ENCODE assay signal across 8 cellular contexts in the genomic region with DNA sequence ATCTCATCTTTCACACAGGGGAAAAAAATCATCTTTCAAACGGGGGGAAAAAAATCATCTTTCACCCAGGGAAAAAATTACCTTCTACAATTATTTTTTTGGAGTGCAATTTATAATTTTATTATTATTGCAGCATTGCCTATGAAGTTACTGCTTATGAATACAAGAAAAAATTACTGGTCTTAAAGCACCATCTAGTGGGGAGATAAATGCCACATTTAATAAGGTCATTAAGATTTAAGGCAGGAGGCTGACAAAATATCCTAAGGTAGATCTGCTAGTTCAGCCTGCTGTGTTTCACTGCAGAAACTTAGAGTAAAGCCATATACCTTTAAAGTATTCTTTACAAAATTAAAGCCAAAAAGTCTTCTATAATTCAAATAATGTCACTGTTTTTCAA. TPM values are rescaled to one million over a fixed set of nuclear protein-coding genes. Genes with fewer than 3 reads are reported as not detected.
DNase-seq lines count a peak whose midpoint lies in the region; ATAC-seq and TF ChIP-seq lines count a peak whose summit lies in the region.
"Had no signal": no experiment of that assay in that cellular context is flagged by ENCODE, and none has a peak within 500 bp of the region (broad histone marks: within the 10 kb centered on the region; RNA-seq: fewer than 3 reads in every experiment).

No MANE protein-coding gene starts in this region.

- ATAC-seq in HG02623 (IDR thresholded peaks at IDR 0.05; ENCODE audit: unreplicated experiment) (no peak), GM18867 (IDR thresholded peaks at IDR 0.05; ENCODE audit: unreplicated experiment) (no peak)

- peak; percentile 49 for TF ChIP-seq CTCF in GM10266 (IDR thresholded peaks at IDR 0.05; ENCODE audit: control insufficient read depth, insufficient read depth, low read depth, missing control alignments)
- peak; percentile 50 for TF ChIP-seq CTCF in epithelial cell of proximal tubule (conservative IDR thresholded peaks at IDR 0.05; ENCODE audit: low read depth, low read length)

- no peaks in the 10 kb centered on the region for H3K27me3 ChIP-seq in effector memory CD4-positive, alpha-beta T cell (replicated peaks; ENCODE audit: control insufficient read depth, insufficient read depth, low read length, poor library complexity, severe bottlenecking)
- H3K27me3 ChIP-seq: SJCRH30 had no signal

- no peak for DNase-seq in GM10266 (ENCODE audit: extremely low spot score)
- peak; percentile 0 for DNase-seq in NCI-H345 treated with DMSO at 0.1 percent for 48 hours (lab: John Stamatoyannopoulos, UW; ENCODE audit: unreplicated experiment)
- peak; percentile 31 for DNase-seq in epithelial cell of proximal tubule (ENCODE audit: low read depth)
- peak; percentile 42 for DNase-seq in putamen (ENCODE audit: low spot score)
- DNase-seq in effector memory CD4-positive, alpha-beta T cell = no peak

- H3K4me1 ChIP-seq in effector memory CD4-positive, alpha-beta T cell (ENCODE audit: control insufficient read depth, insufficient read depth, low read length, poor library complexity, severe bottlenecking) = no peaks in the 10 kb centered on the region

- no peak overlapping the region for H3K27ac ChIP-seq in effector memory CD4-positive, alpha-beta T cell (ENCODE audit: insufficient read depth, low read length, poor library complexity, severe bottlenecking)
- H3K27ac ChIP-seq: SJCRH30 had no signal

- no peak overlapping the region for H3K4me3 ChIP-seq in epithelial cell of proximal tubule (ENCODE audit: low read depth, low read length)
- H3K4me3 ChIP-seq in effector memory CD4-positive, alpha-beta T cell (ENCODE audit: insufficient read depth, low read depth, low read length, poor library complexity, severe bottlenecking) = no peak overlapping the region
- H3K4me3 ChIP-seq: SJCRH30 had no signal

- H3K9me3 ChIP-seq in effector memory CD4-positive, alpha-beta T cell (ENCODE audit: control insufficient read depth, low read length) = no peaks in the 10 kb centered on the region
- H3K9me3 ChIP-seq: SJCRH30 had no signal

- no peaks in the 10 kb centered on the region for H3K36me3 ChIP-seq in effector memory CD4-positive, alpha-beta T cell (ENCODE audit: control insufficient read depth, insufficient read depth, low read length)

RNA-seq across cellular contexts. Expression of gene SHCBP1, which starts 13.7 kb away (rescaled TPM):
- total RNA-seq in epithelial cell of proximal tubule = 27.9 and 28.9 TPM in 2 replicates

Comparison
In these comparisons a context has a peak if more than half of its experiments do, and no peak if none do; other contexts are left out.
1. DNase-seq: peak in NCI-H345 treated with DMSO at 0.1 percent for 48 hours (single experiment), epithelial cell of proximal tubule (single experiment) and putamen (single experiment); none in GM10266 (single experiment) and effector memory CD4-positive, alpha-beta T cell (0 of 3).